ENCODE assay signal across 1 cellular context in the genomic region with DNA sequence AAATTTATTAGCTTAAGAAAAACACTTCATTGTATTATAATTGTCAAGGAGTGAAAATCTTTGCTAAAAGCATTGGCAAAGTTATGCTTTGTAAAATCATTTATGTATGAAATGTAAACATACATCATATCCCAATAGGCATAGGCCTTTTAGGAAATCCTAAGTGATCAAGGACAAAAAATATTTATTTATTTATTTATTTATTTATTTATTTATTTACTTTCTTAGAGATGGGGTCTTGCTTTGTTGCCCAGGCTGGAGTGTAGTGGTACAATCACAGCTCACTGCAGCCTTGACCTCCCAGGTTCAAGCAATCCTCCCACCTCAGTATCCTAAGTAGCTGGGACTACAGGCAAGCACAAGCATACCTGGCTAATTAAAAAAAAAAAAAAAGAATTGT.
TF ChIP-seq lines count a peak whose summit lies in the region.

No MANE protein-coding gene starts in this region.

TF ChIP-seq in HEK293, 187 proteins besides CTCF, POLR2A, EP300 and RAD21 (continued from another document):
- TF ChIP-seq, protein P1, sequence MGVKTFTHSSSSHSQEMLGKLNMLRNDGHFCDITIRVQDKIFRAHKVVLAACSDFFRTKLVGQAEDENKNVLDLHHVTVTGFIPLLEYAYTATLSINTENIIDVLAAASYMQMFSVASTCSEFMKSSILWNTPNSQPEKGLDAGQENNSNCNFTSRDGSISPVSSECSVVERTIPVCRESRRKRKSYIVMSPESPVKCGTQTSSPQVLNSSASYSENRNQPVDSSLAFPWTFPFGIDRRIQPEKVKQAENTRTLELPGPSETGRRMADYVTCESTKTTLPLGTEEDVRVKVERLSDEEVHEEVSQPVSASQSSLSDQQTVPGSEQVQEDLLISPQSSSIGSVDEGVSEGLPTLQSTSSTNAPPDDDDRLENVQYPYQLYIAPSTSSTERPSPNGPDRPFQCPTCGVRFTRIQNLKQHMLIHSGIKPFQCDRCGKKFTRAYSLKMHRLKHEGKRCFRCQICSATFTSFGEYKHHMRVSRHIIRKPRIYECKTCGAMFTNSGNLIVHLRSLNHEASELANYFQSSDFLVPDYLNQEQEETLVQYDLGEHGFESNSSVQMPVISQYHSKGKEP (tag by site-specific recombination; IDR thresholded peaks at IDR 0.05): no peak
- TF ChIP-seq, protein P2, sequence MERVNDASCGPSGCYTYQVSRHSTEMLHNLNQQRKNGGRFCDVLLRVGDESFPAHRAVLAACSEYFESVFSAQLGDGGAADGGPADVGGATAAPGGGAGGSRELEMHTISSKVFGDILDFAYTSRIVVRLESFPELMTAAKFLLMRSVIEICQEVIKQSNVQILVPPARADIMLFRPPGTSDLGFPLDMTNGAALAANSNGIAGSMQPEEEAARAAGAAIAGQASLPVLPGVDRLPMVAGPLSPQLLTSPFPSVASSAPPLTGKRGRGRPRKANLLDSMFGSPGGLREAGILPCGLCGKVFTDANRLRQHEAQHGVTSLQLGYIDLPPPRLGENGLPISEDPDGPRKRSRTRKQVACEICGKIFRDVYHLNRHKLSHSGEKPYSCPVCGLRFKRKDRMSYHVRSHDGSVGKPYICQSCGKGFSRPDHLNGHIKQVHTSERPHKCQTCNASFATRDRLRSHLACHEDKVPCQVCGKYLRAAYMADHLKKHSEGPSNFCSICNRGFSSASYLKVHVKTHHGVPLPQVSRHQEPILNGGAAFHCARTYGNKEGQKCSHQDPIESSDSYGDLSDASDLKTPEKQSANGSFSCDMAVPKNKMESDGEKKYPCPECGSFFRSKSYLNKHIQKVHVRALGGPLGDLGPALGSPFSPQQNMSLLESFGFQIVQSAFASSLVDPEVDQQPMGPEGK (tag by site-specific recombination; IDR thresholded peaks at IDR 0.05): no peak
- TF ChIP-seq ZNF501 (tag by site-specific recombination; IDR thresholded peaks at IDR 0.05): no peak
- TF ChIP-seq KLF10 (tag by site-specific recombination; IDR thresholded peaks at IDR 0.05): no peak
